In the genomic region with DNA sequence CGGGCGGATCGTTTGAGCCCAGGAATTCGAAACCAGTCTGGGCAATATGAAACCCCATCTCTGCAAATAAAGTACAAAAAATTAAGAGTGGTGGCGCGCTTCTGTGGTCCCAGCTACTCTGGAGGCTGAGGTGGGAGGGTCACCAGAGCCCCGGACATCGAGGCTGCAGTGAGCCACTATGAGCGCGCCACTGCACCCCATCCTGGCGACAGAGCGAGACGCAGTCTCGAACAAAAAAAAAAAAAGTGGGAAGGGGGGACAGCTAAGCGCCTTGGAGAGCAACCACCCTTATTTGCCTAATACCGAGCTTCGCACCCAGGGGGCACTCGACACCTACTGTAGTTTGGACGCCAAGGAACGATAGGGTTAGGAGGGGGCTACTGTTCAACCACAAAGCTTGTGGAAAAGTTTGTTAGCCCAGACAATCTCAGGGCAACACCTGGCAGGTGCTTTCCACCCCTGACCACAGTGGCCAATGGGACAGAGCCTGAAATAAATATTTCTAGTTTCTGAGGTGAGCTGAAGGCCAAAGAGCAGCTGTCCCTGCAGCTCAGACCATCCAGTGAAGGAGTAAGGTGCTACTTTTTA, we compare ENCODE assay signal across 8 cellular contexts. TPM values are rescaled to one million over a fixed set of nuclear protein-coding genes. Genes with fewer than 3 reads are reported as not detected.
DNase-seq lines count a peak whose midpoint lies in the region; ATAC-seq, FAIRE-seq and TF ChIP-seq lines count a peak whose summit lies in the region.

No MANE protein-coding gene starts in this region.

- DNase-seq in GM18507 (ENCODE audit: extremely low spot score, insufficient read length, low read depth) = peak; percentile 75
- peak; percentile 92 for DNase-seq in NCI-H2171 treated with DMSO at 0.1 percent for 48 hours (lab: John Stamatoyannopoulos, UW)
- DNase-seq in WERI-Rb-1 = peak; percentile 96
- DNase-seq in central memory CD8-positive, alpha-beta T cell (ENCODE audit: low spot score in 2 of 2) = peak; percentile 52 to 54
- DNase-seq in inferior parietal cortex (ENCODE audit: extremely low spot score) = peak; percentile 77
- peak; percentile 88 for DNase-seq in spleen

- H3K27me3 Mint-ChIP-seq in central memory CD8-positive, alpha-beta T cell = no peaks in the 10 kb centered on the region

- H3K27ac ChIP-seq in 22Rv1 (peak overlapping the region; percentile 89), WERI-Rb-1 (peak overlapping the region; percentile 87), spleen (peak overlapping the region; percentile 50 to 94 (median 90))

- H3K9me3 Mint-ChIP-seq in central memory CD8-positive, alpha-beta T cell = no peaks in the 10 kb centered on the region

- peak; percentile 82 for TF ChIP-seq CTCF in 22Rv1 (IDR thresholded peaks at IDR 0.05)
- TF ChIP-seq CTCF in WERI-Rb-1 (IDR thresholded peaks at IDR 0.05; ENCODE audit: low read depth, low read length) = peak; percentile 89
- peak; percentile 62 to 85 (median 73) for TF ChIP-seq CTCF in spleen (IDR thresholded peaks at IDR 0.05 in 8 of 11, conservative IDR thresholded peaks at IDR 0.05 in 3 of 11)

- H3K36me3 ChIP-seq in WERI-Rb-1 (peaks cover 75% of the 10 kb centered on the region), spleen (peaks cover 5 to 76% (median 52%) of the 10 kb centered on the region in 6 donors)

- no peaks in the 10 kb centered on the region for H3K27me3 ChIP-seq in WERI-Rb-1 (ENCODE audit: insufficient read depth, low read depth, severe bottlenecking)
- no peaks in the 10 kb centered on the region for H3K27me3 ChIP-seq in spleen (replicated peaks in 1 of 7)

- no peak for TF ChIP-seq POLR2A in spleen (IDR thresholded peaks at IDR 0.05)

- peak; percentile 95 for FAIRE-seq in GM18507 (lab: Jason Lieb, UNC)

- intact Hi-C loops in spleen (cut with DNase I; ENCODE audit: low total_unique reads) = no loop called here

- ATAC-seq in HG03108 (IDR thresholded peaks at IDR 0.05; ENCODE audit: unreplicated experiment) = peak; percentile 36
- peak; percentile 64 for ATAC-seq in central memory CD8-positive, alpha-beta T cell (replicated peaks; ENCODE audit: extremely low read depth, poor library complexity, severe bottlenecking)

- H3K27ac Mint-ChIP-seq in central memory CD8-positive, alpha-beta T cell (ENCODE audit: low read depth) = peak overlapping the region; percentile 84

- peaks cover 39% of the 10 kb centered on the region for H3K4me1 Mint-ChIP-seq in central memory CD8-positive, alpha-beta T cell

- 0 to 1% (median 0%) methylated on average over 20 of the region's 20 CpGs for WGBS in spleen, 5 donors

- H3K4me1 ChIP-seq in spleen = peaks cover 13 to 60% (median 32%) of the 10 kb centered on the region in 6 donors

- H3K4me3 Mint-ChIP-seq in central memory CD8-positive, alpha-beta T cell = peak overlapping the region; percentile 89

- H3K4me3 ChIP-seq in WERI-Rb-1 (ENCODE audit: low read depth, low read length) (peak overlapping the region; percentile 89), spleen (peak overlapping the region; percentile 46 to 93 (median 72))

- H3K9me3 ChIP-seq in WERI-Rb-1 (ENCODE audit: severe bottlenecking) = no peaks in the 10 kb centered on the region
- H3K9me3 ChIP-seq in spleen = no peaks in the 10 kb centered on the region

- peaks cover 48% of the 10 kb centered on the region for H3K36me3 Mint-ChIP-seq in central memory CD8-positive, alpha-beta T cell (ENCODE audit: insufficient read depth)

RNA-seq across cellular contexts. Expression of a gene that starts 0.8 kb away (rescaled TPM):
- 1 to 10 TPM; 1.9 to 5.6 (median 3.4) TPM for total RNA-seq in spleen
- 1 to 10 TPM; 3.6 to 4.3 (median 4.0) TPM for polyA plus RNA-seq in spleen

RNA-seq across cellular contexts. Expression of a gene that starts 11.5 kb away (rescaled TPM):
- 10 to 100 TPM; 43.0 to 64.4 (median 55.8) TPM for total RNA-seq in spleen
- 10 to 100 TPM; 33.0 to 39.1 (median 33.2) TPM for polyA plus RNA-seq in spleen

RNA-seq across cellular contexts. Expression of a gene that starts 16.4 kb away (rescaled TPM):
- 10 to 100 TPM; 32.5 to 68.6 (median 66.5) TPM for total RNA-seq in spleen
- 100 to 1,000 TPM in 1 of 3 donors, 10 to 100 TPM in 2; 50.0 to 104 (median 80.6) TPM for polyA plus RNA-seq in spleen

RNA-seq across cellular contexts. Expression of a gene that starts 25.7 kb away (rescaled TPM):
- total RNA-seq in spleen = 1 to 10 TPM in 2 of 7 donors, under 1 TPM in 5; 0.54 to 1.6 (median 0.79) TPM
- polyA plus RNA-seq in spleen = 1 to 10 TPM; 2.9 to 5.5 (median 3.5) TPM

RNA-seq across cellular contexts. Expression of a gene that starts 30.8 kb away (rescaled TPM):
- total RNA-seq in spleen = 10 to 100 TPM; 65.8 to 87.5 (median 80.5) TPM
- 10 to 100 TPM; 20.3 to 30.9 (median 30.3) TPM for polyA plus RNA-seq in spleen

Comparison
In these comparisons a context has a peak if more than half of its experiments do, and no peak if none do; other contexts are left out.
1. Peak in every context shown above with its lines: DNase-seq, ATAC-seq, H3K4me3 ChIP-seq and H3K27ac ChIP-seq.